ENCODE assay signal across 17 cellular contexts in the genomic region with DNA sequence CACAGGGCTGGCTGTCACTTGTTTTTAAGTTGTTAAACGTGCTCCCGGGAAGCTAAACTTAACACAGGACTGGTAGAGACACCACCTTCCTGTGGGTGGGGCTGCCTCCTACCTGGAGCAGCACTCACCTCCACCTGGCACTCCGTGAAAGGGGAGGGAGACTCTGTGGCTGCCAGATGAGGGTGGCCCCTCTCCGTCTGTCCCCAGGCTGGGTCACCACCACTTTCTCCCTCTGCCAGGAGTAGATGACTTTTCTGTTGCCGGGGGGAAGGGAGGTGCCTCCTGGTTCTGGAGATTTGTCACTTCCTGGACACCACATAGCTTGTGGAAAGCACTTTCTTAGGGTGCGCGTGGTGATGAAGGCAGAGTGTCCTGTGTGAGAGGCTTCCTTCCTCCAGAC.
A peak's percentile ranks its signal among the peaks of the same experiment; 100 is the strongest.
DNase-seq lines count a peak whose midpoint lies in the region; ATAC-seq and TF ChIP-seq lines count a peak whose summit lies in the region.
"Had no signal": no experiment of that assay in that cellular context is flagged by ENCODE, and none has a peak within 500 bp of the region (broad histone marks: within the 10 kb centered on the region; RNA-seq: fewer than 3 reads in every experiment).

No MANE protein-coding gene starts in this region.

- H3K36me3 ChIP-seq in HEK293 (ENCODE audit: control insufficient read depth in 2 of 2, insufficient read depth in 1 of 2, low read length in 2 of 2) (peaks cover 0 to 8% of the 10 kb centered on the region in 2 experiments; a peak in 2 of 3 replicates), body of pancreas (replicated peaks in 1 of 2; ENCODE audit: insufficient read depth in 1 of 2, low read depth in 2 of 2) (no peaks in the 10 kb centered on the region)

- H3K9me3 ChIP-seq in HEK293 (ENCODE audit: control insufficient read depth, insufficient read depth, low read depth, low read length) (no peaks in the 10 kb centered on the region), body of pancreas (no peaks in the 10 kb centered on the region)
- H3K9me3 ChIP-seq in CD4-positive, alpha-beta T cell (ENCODE audit: control insufficient read depth, low read length), result no peaks in the 10 kb centered on the region
- H3K9me3 ChIP-seq: A549, pancreas, thoracic aorta had no signal

- TF ChIP-seq CTCF in HEK293 (tag by site-specific recombination; IDR thresholded peaks at IDR 0.05) (no peak), body of pancreas (IDR thresholded peaks at IDR 0.05) (no peak)
- TF ChIP-seq CTCF in CD4-positive, alpha-beta T cell (IDR thresholded peaks at IDR 0.05), result no peak

- no peak overlapping the region for H3K4me3 Mint-ChIP-seq in activated T-helper 17 cell treated with anti-CD3 and anti-CD28 coated beads, Interleukin-2, amount 50 U/mL, for 72 hours
- H3K4me3 Mint-ChIP-seq in CD4-positive, alpha-beta T cell, result no peak overlapping the region
- H3K4me3 Mint-ChIP-seq: activated naive CD4-positive, alpha-beta T cell treated with anti-CD3 and anti-CD28 coated beads, Interleukin-2, amount 50 U/mL, for 24 hours; memory B cell; T-helper 2 cell treated with Interferon-gamma antibody and Interleukin-4, amounts not matched to agents 5 μg/mL and 100 μg/mL, for 36 hours had no signal

- POLR2A ChIA-PET in HEK293 (lab: Yijun Ruan, JAX), result no interaction called here
- POLR2A ChIA-PET in CD4-positive, alpha-beta T cell (lab: Charles Lee), result no interaction called here

- H3K27me3 ChIP-seq in body of pancreas, result no peaks in the 10 kb centered on the region
- H3K27me3 ChIP-seq in CD4-positive, alpha-beta T cell (ENCODE audit: control insufficient read depth, insufficient read depth, low read length), result no peaks in the 10 kb centered on the region
- H3K27me3 ChIP-seq: pancreas had no signal

- no peaks in the 10 kb centered on the region for H3K9me3 Mint-ChIP-seq in activated T-helper 17 cell treated with anti-CD3 and anti-CD28 coated beads, Interleukin-2, amount 50 U/mL, for 72 hours
- no peaks in the 10 kb centered on the region for H3K9me3 Mint-ChIP-seq in CD4-positive, alpha-beta T cell
- H3K9me3 Mint-ChIP-seq: activated naive CD4-positive, alpha-beta T cell treated with anti-CD3 and anti-CD28 coated beads, Interleukin-2, amount 50 U/mL, for 24 hours; memory B cell; T-helper 2 cell treated with Interferon-gamma antibody and Interleukin-4, amounts not matched to agents 5 μg/mL and 100 μg/mL, for 36 hours had no signal

- peak overlapping the region; percentile 52 for H3K27ac Mint-ChIP-seq in activated T-helper 17 cell treated with anti-CD3 and anti-CD28 coated beads, Interleukin-2, amount 50 U/mL, for 72 hours
- H3K27ac Mint-ChIP-seq in CD4-positive, alpha-beta T cell, result no peak overlapping the region
- H3K27ac Mint-ChIP-seq: activated naive CD4-positive, alpha-beta T cell treated with anti-CD3 and anti-CD28 coated beads, Interleukin-2, amount 50 U/mL, for 24 hours; memory B cell; T-helper 2 cell treated with Interferon-gamma antibody and Interleukin-4, amounts not matched to agents 5 μg/mL and 100 μg/mL, for 36 hours had no signal

- WGBS in body of pancreas, 2 donors, result 42 to 50% methylated on average over 2 to 7 of the region's 7 CpGs

- TF ChIP-seq POLR2A in body of pancreas (IDR thresholded peaks at IDR 0.05), result no peak

- H3K36me3 Mint-ChIP-seq in activated T-helper 17 cell treated with anti-CD3 and anti-CD28 coated beads, Interleukin-2, amount 50 U/mL, for 72 hours (ENCODE audit: low read depth), result peaks cover 10% of the 10 kb centered on the region
- peaks cover 18% of the 10 kb centered on the region for H3K36me3 Mint-ChIP-seq in CD4-positive, alpha-beta T cell (ENCODE audit: low read depth)

- peaks cover 9% of the 10 kb centered on the region for H3K4me1 Mint-ChIP-seq in activated T-helper 17 cell treated with anti-CD3 and anti-CD28 coated beads, Interleukin-2, amount 50 U/mL, for 72 hours
- H3K4me1 Mint-ChIP-seq in CD4-positive, alpha-beta T cell (ENCODE audit: low read depth), result peaks cover 7% of the 10 kb centered on the region
- H3K4me1 Mint-ChIP-seq: activated naive CD4-positive, alpha-beta T cell treated with anti-CD3 and anti-CD28 coated beads, Interleukin-2, amount 50 U/mL, for 24 hours had no signal

- DNase-seq in activated CD4-positive, alpha-beta T cell treated with anti-CD3 and anti-CD28 coated beads, Interleukin-2, amount 50 U/mL, for 48 hours, result peak; percentile 12 to 26
- DNase-seq in activated CD4-positive, alpha-beta T cell treated with anti-CD3 and anti-CD28 coated beads for 4 hours, result no peak
- no peak for DNase-seq in left colon
- DNase-seq in body of pancreas, result no peak
- DNase-seq in CD4-positive, alpha-beta T cell, result no peak
- DNase-seq in DMS53 treated with DMSO at 0.1 percent for 48 hours (lab: John Stamatoyannopoulos, UW; ENCODE audit: unreplicated experiment), result no peak
- DNase-seq: activated CD8-positive, alpha-beta memory T cell treated with anti-CD3 and anti-CD28 coated beads for 24 hours; erythroblast; small intestine had no signal

- H3K4me1 ChIP-seq in HEK293 (ENCODE audit: control insufficient read depth, insufficient read depth, low read length) (no peaks in the 10 kb centered on the region), body of pancreas (no peaks in the 10 kb centered on the region)
- H3K4me1 ChIP-seq: A549, pancreas had no signal

- CTCF ChIA-PET in HEK293 (lab: Yijun Ruan, JAX), result no interaction called here
- CTCF ChIA-PET in CD4-positive, alpha-beta T cell (lab: Charles Lee), result interaction anchor here (1.6 kb wide), 1 partner anchor 96 kb away, joined by 3 read pairs; no protein-coding TSS in a partner anchor

- ATAC-seq in activated T-helper 17 cell treated with anti-CD3 and anti-CD28 coated beads, Interleukin-2, amount 50 U/mL, for 72 hours (replicated peaks), result peak; percentile 72
- peak; percentile 51 for ATAC-seq in left colon
- ATAC-seq in body of pancreas, result no peak
- ATAC-seq in CD4-positive, alpha-beta T cell (ENCODE audit: poor library complexity), result no peak
- ATAC-seq: A549 had no signal

- H3K27ac ChIP-seq in HEK293 (ENCODE audit: extremely low read depth, low read depth, low read length) (no peak overlapping the region), body of pancreas (no peak overlapping the region)
- no peak overlapping the region for H3K27ac ChIP-seq in CD4-positive, alpha-beta T cell (ENCODE audit: low read depth, low read length)
- H3K27ac ChIP-seq: A549, pancreas, thoracic aorta had no signal

- H3K4me3 ChIP-seq in HEK293 (ENCODE audit: low read depth, low read length), result no peak overlapping the region
- no peak overlapping the region for H3K4me3 ChIP-seq in body of pancreas
- H3K4me3 ChIP-seq: A549, pancreas, thoracic aorta had no signal

- no peaks in the 10 kb centered on the region for H3K27me3 Mint-ChIP-seq in activated T-helper 17 cell treated with anti-CD3 and anti-CD28 coated beads, Interleukin-2, amount 50 U/mL, for 72 hours
- H3K27me3 Mint-ChIP-seq in CD4-positive, alpha-beta T cell, result no peaks in the 10 kb centered on the region
- H3K27me3 Mint-ChIP-seq: activated naive CD4-positive, alpha-beta T cell treated with anti-CD3 and anti-CD28 coated beads, Interleukin-2, amount 50 U/mL, for 24 hours; memory B cell had no signal

- intact Hi-C loops in left colon (cut with DNase I, micrococcal nuclease) (no loop called here), body of pancreas (cut with DNase I) (no loop called here)
- intact Hi-C loops in CD4-positive, alpha-beta T cell (cut with DNase I, micrococcal nuclease), result no loop called here

TF ChIP-seq in HEK293, 187 proteins besides CTCF, POLR2A, EP300 and RAD21:
- TF ChIP-seq, protein P1, sequence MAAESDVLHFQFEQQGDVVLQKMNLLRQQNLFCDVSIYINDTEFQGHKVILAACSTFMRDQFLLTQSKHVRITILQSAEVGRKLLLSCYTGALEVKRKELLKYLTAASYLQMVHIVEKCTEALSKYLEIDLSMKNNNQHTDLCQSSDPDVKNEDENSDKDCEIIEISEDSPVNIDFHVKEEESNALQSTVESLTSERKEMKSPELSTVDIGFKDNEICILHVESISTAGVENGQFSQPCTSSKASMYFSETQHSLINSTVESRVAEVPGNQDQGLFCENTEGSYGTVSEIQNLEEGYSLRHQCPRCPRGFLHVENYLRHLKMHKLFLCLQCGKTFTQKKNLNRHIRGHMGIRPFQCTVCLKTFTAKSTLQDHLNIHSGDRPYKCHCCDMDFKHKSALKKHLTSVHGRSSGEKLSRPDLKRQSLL (tag by site-specific recombination; IDR thresholded peaks at IDR 0.05), result no peak
- TF ChIP-seq ZNF510 (tag by site-specific recombination; IDR thresholded peaks at IDR 0.05; ENCODE audit: insufficient replicate concordance) (no peak), ZNF426 (tag by site-specific recombination; IDR thresholded peaks at IDR 0.05) (no peak), ZNF521 (tag by site-specific recombination; IDR thresholded peaks at IDR 0.05) (no peak), GLIS1 (tag by site-specific recombination; IDR thresholded peaks at IDR 0.05) (0 out of 2 replicates have a peak, but pooled peaks have one; percentile 22), ZBTB8A (tag by site-specific recombination; IDR thresholded peaks at IDR 0.05) (no peak)

Comparison
In these comparisons a context has a peak if more than half of its experiments do, and no peak if none do; other contexts are left out.
1. DNase-seq: peak in activated CD4-positive, alpha-beta T cell treated with anti-CD3 and anti-CD28 coated beads, Interleukin-2, amount 50 U/mL, for 48 hours (2 of 2); none in activated CD4-positive, alpha-beta T cell treated with anti-CD3 and anti-CD28 coated beads for 4 hours (0 of 2), left colon (0 of 2), body of pancreas (0 of 4), CD4-positive, alpha-beta T cell (0 of 10) and DMS53 treated with DMSO at 0.1 percent for 48 hours (single experiment).
2. ATAC-seq: peak in activated T-helper 17 cell treated with anti-CD3 and anti-CD28 coated beads, Interleukin-2, amount 50 U/mL, for 72 hours (single experiment) and left colon (single experiment); none in body of pancreas (single experiment) and CD4-positive, alpha-beta T cell (single experiment).